In the genomic region with DNA sequence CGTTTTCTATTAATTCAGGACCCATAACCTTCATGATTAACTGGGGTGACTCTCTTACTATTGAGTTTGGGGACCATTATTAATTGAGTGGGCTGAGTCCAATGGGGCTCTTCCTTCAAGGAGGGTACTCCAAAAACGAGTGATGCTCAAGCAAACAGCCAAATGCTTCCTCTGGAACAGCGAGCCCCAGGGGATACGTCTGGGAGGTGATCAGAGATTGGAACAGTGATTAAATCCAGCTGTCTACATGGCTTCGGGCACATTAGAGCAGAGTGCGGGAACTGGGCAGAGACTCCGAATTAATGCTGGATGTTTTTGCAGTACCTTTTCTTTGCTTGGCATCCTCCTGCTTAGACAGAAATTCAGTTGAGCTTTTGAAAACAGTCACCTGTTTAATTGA, we compare ENCODE assay signal across 21 cellular contexts.
"Had no signal": no experiment of that assay in that cellular context is flagged by ENCODE, and none has a peak within 500 bp of the region (broad histone marks: within the 10 kb centered on the region; RNA-seq: fewer than 3 reads in every experiment).

No MANE protein-coding gene starts in this region.

- H3K4me1 ChIP-seq: colonic mucosa, foreskin keratinocyte, spleen, thyroid gland had no signal

- H3K27me3 Mint-ChIP-seq: activated naive CD4-positive, alpha-beta T cell treated with anti-CD3 and anti-CD28 coated beads, Interleukin-2, amount 10 ng/mL, durations not matched to agents 7 days and 5 days; activated naive CD8-positive, alpha-beta T cell treated with anti-CD3 and anti-CD28 coated beads, Interleukin-2, amount 50 U/mL, for 24 hours; brain; stimulated activated naive B cell treated with anti-CD40 and anti-IgM and Interleukin-4, amounts not matched to agents 10 μg/mL and 1 μg/mL and 100 μg/mL, for 72 hours had no signal

- H3K9me3 Mint-ChIP-seq: activated naive CD4-positive, alpha-beta T cell treated with anti-CD3 and anti-CD28 coated beads, Interleukin-2, amount 10 ng/mL, durations not matched to agents 7 days and 5 days; activated naive CD8-positive, alpha-beta T cell treated with anti-CD3 and anti-CD28 coated beads, Interleukin-2, amount 50 U/mL, for 24 hours; brain; mesothelial cell of epicardium; nephron progenitor cell; stimulated activated naive B cell treated with anti-CD40 and anti-IgM and Interleukin-4, amounts not matched to agents 10 μg/mL and 1 μg/mL and 100 μg/mL, for 72 hours; T-helper 1 cell treated with Interleukin-12 subunit alpha and Interleukin-12 subunit beta and Interleukin-4 antibody, amounts not matched to agents 30 μg/mL and 1 μg/mL, for 36 hours had no signal

- H3K27ac Mint-ChIP-seq: brain, mesothelial cell of epicardium, nephron progenitor cell had no signal

- H3K27ac ChIP-seq: colonic mucosa, foreskin keratinocyte, spleen, thyroid gland had no signal

- H3K36me3 Mint-ChIP-seq: mesothelial cell of epicardium had no signal

- H3K27me3 ChIP-seq: colonic mucosa, foreskin keratinocyte, spleen, thyroid gland had no signal

- H3K36me3 ChIP-seq: colonic mucosa, thyroid gland had no signal

- H3K4me3 Mint-ChIP-seq: activated naive CD4-positive, alpha-beta T cell treated with anti-CD3 and anti-CD28 coated beads, Interleukin-2, amount 10 ng/mL, durations not matched to agents 7 days and 5 days; brain; mesothelial cell of epicardium; nephron progenitor cell; stimulated activated naive B cell treated with anti-CD40 and anti-IgM and Interleukin-4, amounts not matched to agents 10 μg/mL and 1 μg/mL and 100 μg/mL, for 72 hours; T-helper 1 cell treated with Interleukin-12 subunit alpha and Interleukin-12 subunit beta and Interleukin-4 antibody, amounts not matched to agents 30 μg/mL and 1 μg/mL, for 36 hours had no signal

- ATAC-seq: activated CD4-positive, CD25-positive, alpha-beta regulatory T cell treated with anti-CD3 and anti-CD28 coated beads, Interleukin-2, amount 50 U/mL, for 24 hours; activated naive CD8-positive, alpha-beta T cell treated with anti-CD3 and anti-CD28 coated beads, Interleukin-2, amount 50 U/mL, for 24 hours; foreskin keratinocyte; left lobe of liver; stimulated activated naive B cell treated with anti-CD40 and anti-IgM and Interleukin-4, amounts not matched to agents 10 μg/mL and 1 μg/mL and 100 μg/mL, for 72 hours had no signal

- DNase-seq: activated effector memory CD4-positive, alpha-beta T cell treated with Interleukin-2 at 50 U/mL for 16 hours; activated naive CD4-positive, alpha-beta T cell treated with anti-CD3 and anti-CD28 coated beads, Interleukin-2, amount 10 ng/mL, durations not matched to agents 7 days and 5 days; activated naive CD8-positive, alpha-beta T cell treated with anti-CD3 and anti-CD28 coated beads, Interleukin-2, amount 50 U/mL, for 24 hours; anterior cingulate cortex; central memory CD4-positive, alpha-beta T cell; colonic mucosa; foreskin keratinocyte; hypothalamus; kidney; nephron progenitor cell; nucleus accumbens; posterior cingulate gyrus; spleen; stimulated activated CD4-positive, alpha-beta T cell treated with anti-CD3 and anti-CD28 coated beads, Interleukin-4, amount 100 ng/mL, for 4 hours; stimulated activated naive B cell treated with anti-CD40 and anti-IgM and Interleukin-4, amounts not matched to agents 10 μg/mL and 1 μg/mL and 100 μg/mL, for 72 hours; thyroid gland had no signal

- H3K4me1 Mint-ChIP-seq: stimulated activated naive B cell treated with anti-CD40 and anti-IgM and Interleukin-4, amounts not matched to agents 10 μg/mL and 1 μg/mL and 100 μg/mL, for 72 hours had no signal

- H3K4me3 ChIP-seq: colonic mucosa, spleen, thyroid gland had no signal

- H3K9me3 ChIP-seq: colonic mucosa, spleen, thyroid gland had no signal
